ENCODE assay signal across 18 cellular contexts in the genomic region with DNA sequence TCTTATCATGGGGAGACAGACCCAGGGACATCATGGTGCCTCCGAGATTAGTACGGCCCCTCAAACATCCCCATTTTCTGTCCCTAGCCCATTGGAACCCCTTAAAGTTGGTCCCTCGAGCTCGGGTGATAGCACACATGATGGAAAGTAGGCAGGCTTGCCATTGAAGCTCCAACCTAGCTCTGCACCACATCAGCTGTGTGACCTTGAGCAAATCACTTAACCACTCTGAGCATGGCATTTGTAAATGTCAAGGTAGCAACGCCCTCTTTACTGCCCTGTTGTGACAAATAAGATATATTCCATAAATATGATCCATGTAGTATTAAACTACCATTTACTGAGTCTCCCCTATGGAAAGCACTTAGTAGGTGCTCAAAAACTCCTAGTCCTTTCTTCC.
DNase-seq lines count a peak whose midpoint lies in the region; ATAC-seq and TF ChIP-seq lines count a peak whose summit lies in the region.
"Had no signal": no experiment of that assay in that cellular context is flagged by ENCODE, and none has a peak within 500 bp of the region (broad histone marks: within the 10 kb centered on the region; RNA-seq: fewer than 3 reads in every experiment).

No MANE protein-coding gene starts in this region.

- H3K4me1 ChIP-seq in HEK293 (ENCODE audit: control insufficient read depth, insufficient read depth, low read length) = no peaks in the 10 kb centered on the region
- H3K4me1 ChIP-seq in skeletal muscle satellite cell (ENCODE audit: control insufficient read depth, insufficient read depth, low read length) = peaks cover 50% of the 10 kb centered on the region
- H3K4me1 ChIP-seq in OCI-LY7 (ENCODE audit: insufficient read depth, low read length, poor library complexity, severe bottlenecking) = no peaks in the 10 kb centered on the region

- H3K27me3 ChIP-seq in AG04450 (ENCODE audit: control insufficient read depth, insufficient read depth, low read length) (no peaks in the 10 kb centered on the region), skeletal muscle satellite cell (ENCODE audit: control insufficient read depth, insufficient read depth, low read length) (no peaks in the 10 kb centered on the region)
- H3K27me3 ChIP-seq: MG63 had no signal

- no peaks in the 10 kb centered on the region; the same call in 1 of the 2 replicates for H3K9me3 ChIP-seq in AG04450 (ENCODE audit: control insufficient read depth, insufficient read depth, low read length)
- H3K9me3 ChIP-seq in HEK293 (ENCODE audit: control insufficient read depth, insufficient read depth, low read depth, low read length) = no peaks in the 10 kb centered on the region
- H3K9me3 ChIP-seq in skeletal muscle satellite cell (replicated peaks; ENCODE audit: low read length) = no peaks in the 10 kb centered on the region
- no peaks in the 10 kb centered on the region for H3K9me3 ChIP-seq in OCI-LY7 (ENCODE audit: low read length)
- H3K9me3 ChIP-seq: MG63 had no signal

- H3K9me3 Mint-ChIP-seq in chondrocyte (ENCODE audit: low read depth) = no peaks in the 10 kb centered on the region
- H3K9me3 Mint-ChIP-seq: IgD-negative memory B cell had no signal

- peak overlapping the region; percentile 7 for H3K9ac ChIP-seq in skeletal muscle satellite cell (ENCODE audit: low read depth, low read length)

- no peaks in the 10 kb centered on the region for H3K9me2 ChIP-seq in OCI-LY7 (ENCODE audit: insufficient read depth, low read length)

- H3K27ac Mint-ChIP-seq in chondrocyte (ENCODE audit: unreplicated experiment) = peak overlapping the region; percentile 94
- H3K27ac Mint-ChIP-seq: IgD-negative memory B cell had no signal

- no peak overlapping the region for H2AFZ ChIP-seq in OCI-LY7 (ENCODE audit: low read length)

- peak overlapping the region; percentile 61 for H3K27ac ChIP-seq in AG04450 (ENCODE audit: low read depth, low read length)
- H3K27ac ChIP-seq in HEK293 (ENCODE audit: extremely low read depth, low read depth, low read length) = no peak overlapping the region
- H3K27ac ChIP-seq in OCI-LY7 (ENCODE audit: low read depth, low read length, poor library complexity, severe bottlenecking) = no peak overlapping the region

- H3K4me1 Mint-ChIP-seq in chondrocyte (ENCODE audit: low read depth) = peaks cover 56% of the 10 kb centered on the region

- DNase-seq in AG04450 (ENCODE audit: low read depth, low spot score) (no peak), chondrocyte (ENCODE audit: low spot score) (no peak), NCI-H2107 treated with DMSO at 0.1 percent for 48 hours (lab: John Stamatoyannopoulos, UW; ENCODE audit: unreplicated experiment) (no peak), OCI-LY7 (ENCODE audit: low spot score) (no peak)
- DNase-seq: Kasumi-1, NCI-H1048, NCI-H1436, NCI-H1930, NCI-H345, NCI-H524 treated with DMSO at 0.1 percent for 48 hours, RPMI8226 had no signal

- no peak overlapping the region for H3K4me3 Mint-ChIP-seq in chondrocyte (ENCODE audit: unreplicated experiment)
- H3K4me3 Mint-ChIP-seq: CD14-positive monocyte, IgD-negative memory B cell had no signal

- peaks cover 0 to 9% of the 10 kb centered on the region in 2 experiments; a peak in 1 of 3 replicates for H3K36me3 ChIP-seq in HEK293 (ENCODE audit: control insufficient read depth in 2 of 2, insufficient read depth in 1 of 2, low read length in 2 of 2)
- no peaks in the 10 kb centered on the region for H3K36me3 ChIP-seq in skeletal muscle satellite cell (ENCODE audit: insufficient read depth, low read length)
- H3K36me3 ChIP-seq in OCI-LY7 (ENCODE audit: insufficient read depth, low read length) = peaks cover 24% of the 10 kb centered on the region

- no peaks in the 10 kb centered on the region for H3K79me2 ChIP-seq in OCI-LY7 (ENCODE audit: insufficient read depth, low read depth, low read length)

- no peak for ATAC-seq in HG02885 (IDR thresholded peaks at IDR 0.05; ENCODE audit: poor library complexity, unreplicated experiment)
- ATAC-seq: PC-3 had no signal

- TF ChIP-seq CTCF in AG04450 (IDR thresholded peaks at IDR 0.05; ENCODE audit: low read depth, low read length) = no peak
- no peak for TF ChIP-seq CTCF in HEK293 (tag by site-specific recombination; IDR thresholded peaks at IDR 0.05)
- no peak for TF ChIP-seq CTCF in chondrocyte (IDR thresholded peaks at IDR 0.05)
- TF ChIP-seq CTCF in OCI-LY7 (conservative IDR thresholded peaks at IDR 0.05; ENCODE audit: low read length) = no peak

- H3K27me3 Mint-ChIP-seq in chondrocyte (ENCODE audit: low read depth) = no peaks in the 10 kb centered on the region
- H3K27me3 Mint-ChIP-seq: IgD-negative memory B cell had no signal

- POLR2A ChIA-PET in AG04450 (lab: Yijun Ruan, JAX) = no interaction called here
- POLR2A ChIA-PET in HEK293 (lab: Yijun Ruan, JAX) = no interaction called here
- POLR2A ChIA-PET in OCI-LY7 (lab: Charles Lee) = interaction anchor here (0.9 kb wide), 1 partner anchor 10 kb away, joined by 4 read pairs; no protein-coding TSS in a partner anchor

- peak overlapping the region; percentile 49 for H3K4me2 ChIP-seq in skeletal muscle satellite cell (ENCODE audit: low read length)
- H3K4me2 ChIP-seq in OCI-LY7 (ENCODE audit: low read length) = no peak overlapping the region

- H3K36me3 Mint-ChIP-seq in chondrocyte (ENCODE audit: low read depth) = peaks cover 10% of the 10 kb centered on the region

- BruUV-seq in OCI-LY7 (replicated peaks; lab: Mats Ljungman, UMichigan) = no TSS peak

- H3K4me3 ChIP-seq in AG04450 (ENCODE audit: low read depth, low read length) (no peak overlapping the region), HEK293 (ENCODE audit: low read depth, low read length) (no peak overlapping the region), skeletal muscle satellite cell (ENCODE audit: low read length) (no peak overlapping the region), OCI-LY7 (ENCODE audit: low read depth, low read length, poor library complexity, severe bottlenecking) (no peak overlapping the region)
- H3K4me3 ChIP-seq: MG63 had no signal

- CTCF ChIA-PET in AG04450 (lab: Charles Lee) (interaction anchor here (0.6 kb wide), 1 partner anchor 38 kb away, joined by 3 read pairs; no protein-coding TSS in a partner anchor), HEK293 (lab: Yijun Ruan, JAX) (interaction anchor here (2.0 kb wide), 1 partner anchor 40 kb away, joined by 10 read pairs; no protein-coding TSS in a partner anchor), OCI-LY7 (lab: Charles Lee; ENCODE audit: unreplicated experiment) (no interaction called here)

- no peaks in the 10 kb centered on the region for H4K20me1 ChIP-seq in OCI-LY7 (ENCODE audit: insufficient read depth, low read length)

- intact Hi-C loops in OCI-LY7 (cut with micrococcal nuclease; ENCODE audit: unreplicated experiment) = no loop called here

TF ChIP-seq in HEK293, 187 proteins besides CTCF, POLR2A, EP300 and RAD21:
- TF ChIP-seq ZNF501 (tag by site-specific recombination; IDR thresholded peaks at IDR 0.05) = no peak
- TF ChIP-seq ZNF610 (tag by site-specific recombination; IDR thresholded peaks at IDR 0.05; ENCODE audit: borderline replicate concordance) = no peak
- no peak for TF ChIP-seq ZNF488 (tag by site-specific recombination; IDR thresholded peaks at IDR 0.05)
- TF ChIP-seq ZNF768 (tag by site-specific recombination; IDR thresholded peaks at IDR 0.05) = 0 out of 2 replicates have a peak, but pooled peaks have one; percentile 4
- no peak for TF ChIP-seq MYNN (tag by site-specific recombination; IDR thresholded peaks at IDR 0.05; ENCODE audit: borderline replicate concordance)
TF ChIP-seq in HEK293: peak in this region for 1.
